In genomic region chr6:47650553-47651432, GRCh38 we compare ENCODE assay signal across 18 cellular contexts. TPM values are rescaled to one million over a fixed set of nuclear protein-coding genes. Genes with fewer than 3 reads are reported as not detected.
DNase-seq lines count a peak whose midpoint lies in the region; ATAC-seq and TF ChIP-seq lines count a peak whose summit lies in the region.
"Had no signal": no experiment of that assay in that cellular context is flagged by ENCODE, and none has a peak within 500 bp of the region (broad histone marks: within the 10 kb centered on the region; RNA-seq: fewer than 3 reads in every experiment).

No MANE protein-coding gene starts in this region.

- H3F3A ChIP-seq in Loucy (ENCODE audit: low read depth): no peaks in the 10 kb centered on the region

- in situ Hi-C loops in HAP-1 (cut with MboI; ENCODE audit: low sequenced_read_pairs): no loop called here

- H2AFZ ChIP-seq in Loucy (ENCODE audit: low read length): peak overlapping the region; percentile 23; the same call in 1 of the 2 replicates

- intact Hi-C loops in Right ventricle myocardium superior (cut with DNase I): no loop called here
- intact Hi-C loops in cardiac septum (cut with DNase I): no loop called here

- DNase-seq in Right ventricle myocardium superior: no peak
- DNase-seq in cardiac septum (ENCODE audit: low spot score): no peak
- no peak for DNase-seq in epithelial cell of prostate (ENCODE audit: low read depth, low spot score)
- DNase-seq in HAP-1 (ENCODE audit: low spot score in 2 of 2): no peak
- DNase-seq in NCI-H748 (lab: John Stamatoyannopoulos, UW; ENCODE audit: unreplicated experiment): no peak
- no peak for DNase-seq in omental fat pad (ENCODE audit: low spot score)
- DNase-seq: activated CD8-positive, alpha-beta T cell treated with anti-CD3 and anti-CD28 coated beads for 36 hours; COR-L47; H9; NCI-H2081; NCI-H748 treated with DMSO at 0.1 percent for 48 hours; spleen; T1000 had no signal

- peak overlapping the region; percentile 15 for H3K4me3 ChIP-seq in Loucy (ENCODE audit: low read length, poor library complexity, severe bottlenecking)
- no peak overlapping the region for H3K4me3 ChIP-seq in thymus (ENCODE audit: low read length)
- no peak overlapping the region for H3K4me3 ChIP-seq in HAP-1
- H3K4me3 ChIP-seq: ascending aorta, spleen had no signal

- H3K9me3 ChIP-seq in Loucy (ENCODE audit: insufficient read depth, low read depth, low read length): no peaks in the 10 kb centered on the region
- H3K9me3 ChIP-seq in thymus (ENCODE audit: control insufficient read depth): no peaks in the 10 kb centered on the region
- no peaks in the 10 kb centered on the region for H3K9me3 ChIP-seq in HAP-1
- H3K9me3 ChIP-seq: ascending aorta, spleen had no signal

- H3K4me2 ChIP-seq in Loucy (ENCODE audit: low read depth, low read length, poor library complexity, severe bottlenecking): peak overlapping the region; percentile 20

- 89% methylated on average over 3 of the region's 3 CpGs for whole genome bisulfite sequencing in thymus

- H3K27me3 ChIP-seq in Loucy (ENCODE audit: insufficient read depth, low read length, poor library complexity, severe bottlenecking) (no peaks in the 10 kb centered on the region), thymus (ENCODE audit: control insufficient read depth, insufficient read depth) (no peaks in the 10 kb centered on the region), HAP-1 (ENCODE audit: low read depth) (no peaks in the 10 kb centered on the region)
- H3K27me3 ChIP-seq: ascending aorta, spleen had no signal

- no peak for TF ChIP-seq CTCF in Loucy (conservative IDR thresholded peaks at IDR 0.05; ENCODE audit: low read length)
- TF ChIP-seq CTCF in omental fat pad (IDR thresholded peaks at IDR 0.05): no peak

- H3K4me1 ChIP-seq in Loucy (ENCODE audit: insufficient read depth, low read length, poor library complexity, severe bottlenecking) (peaks cover 16% of the 10 kb centered on the region), thymus (ENCODE audit: control insufficient read depth, insufficient read depth, low read length) (no peaks in the 10 kb centered on the region), HAP-1 (no peaks in the 10 kb centered on the region)
- H3K4me1 ChIP-seq: ascending aorta had no signal

- no peaks in the 10 kb centered on the region for H3K9me2 ChIP-seq in Loucy (replicated peaks; ENCODE audit: low read depth, low read length)

- H3K27ac ChIP-seq in epithelial cell of prostate (peak overlapping the region; percentile 82), thymus (ENCODE audit: low read depth) (peak overlapping the region; percentile 15)
- H3K27ac ChIP-seq: ascending aorta, spleen had no signal

- H3K36me3 ChIP-seq in Loucy (ENCODE audit: insufficient read depth, low read length): no peaks in the 10 kb centered on the region
- H3K36me3 ChIP-seq in thymus (ENCODE audit: control insufficient read depth, insufficient read depth): no peaks in the 10 kb centered on the region
- no peaks in the 10 kb centered on the region for H3K36me3 ChIP-seq in HAP-1 (replicated peaks)
- H3K36me3 ChIP-seq: ascending aorta, spleen had no signal

- H4K20me1 ChIP-seq in Loucy (ENCODE audit: insufficient read depth, low read length, poor library complexity, severe bottlenecking): no peaks in the 10 kb centered on the region

- H3K9ac ChIP-seq in Loucy (ENCODE audit: low read depth, low read length, poor library complexity, severe bottlenecking): no peak overlapping the region

- H3K79me2 ChIP-seq in Loucy (ENCODE audit: insufficient read depth, low read length): no peaks in the 10 kb centered on the region

- ATAC-seq in Right ventricle myocardium superior (ENCODE audit: poor library complexity) (peak; percentile 74), omental fat pad (ENCODE audit: low FRiP score) (no peak)
- ATAC-seq: activated CD8-positive, alpha-beta T cell treated with anti-CD3 and anti-CD28 coated beads for 36 hours had no signal

RNA-seq across cellular contexts. Expression of gene ADGRF4, which starts 47.6 kb away (rescaled TPM):
- total RNA-seq in Right ventricle myocardium superior (not detected), cardiac septum (not detected), omental fat pad (under 1 TPM in 2 of 4 donors, not detected in 2; 0.19 to 0.48 TPM)
- polyA plus RNA-seq in thymus: 1.6 TPM
- total RNA-seq: activated CD8-positive, alpha-beta T cell treated with anti-CD3 and anti-CD28 coated beads for 36 hours; ascending aorta; H9; lung microvascular endothelial cell; spleen had no signal
- polyA plus RNA-seq: AG04450, spleen had no signal
